In genomic region chr11:19836666-19837065, GRCh38 we compare ENCODE assay signal across 11 cellular contexts.
"Had no signal": no experiment of that assay in that cellular context is flagged by ENCODE, and none has a peak within 500 bp of the region (broad histone marks: within the 10 kb centered on the region; RNA-seq: fewer than 3 reads in every experiment).

No MANE protein-coding gene starts in this region.

- DNase-seq: GM23248, GOT3, H7, H9, HCEC 1CT, HFFc6 had no signal

- H3K9me3 Mint-ChIP-seq: HFFc6 had no signal

- FAIRE-seq: H1, H54 had no signal

- H3K27ac Mint-ChIP-seq: GM23338, H9, HFFc6 had no signal

- H3K4me3 ChIP-seq: GM23248, GM23338, HAP-1 had no signal

- H3K4me1 ChIP-seq: HAP-1 had no signal

- H2AFZ ChIP-seq: GM23248, GM23338 had no signal

- ATAC-seq: GM23338, HCT116 had no signal

- H3K27ac ChIP-seq: GM23248 had no signal

- H3K9ac ChIP-seq: GM23248 had no signal

- H3K36me3 ChIP-seq: HAP-1 had no signal

- H3K9me3 ChIP-seq: HAP-1 had no signal

- H3K4me2 ChIP-seq: GM23338 had no signal

- H3K4me3 Mint-ChIP-seq: GM23338, H9, HFFc6 had no signal
